Comparison of ENCODE assay signal across 10 cellular contexts in the genomic region with DNA sequence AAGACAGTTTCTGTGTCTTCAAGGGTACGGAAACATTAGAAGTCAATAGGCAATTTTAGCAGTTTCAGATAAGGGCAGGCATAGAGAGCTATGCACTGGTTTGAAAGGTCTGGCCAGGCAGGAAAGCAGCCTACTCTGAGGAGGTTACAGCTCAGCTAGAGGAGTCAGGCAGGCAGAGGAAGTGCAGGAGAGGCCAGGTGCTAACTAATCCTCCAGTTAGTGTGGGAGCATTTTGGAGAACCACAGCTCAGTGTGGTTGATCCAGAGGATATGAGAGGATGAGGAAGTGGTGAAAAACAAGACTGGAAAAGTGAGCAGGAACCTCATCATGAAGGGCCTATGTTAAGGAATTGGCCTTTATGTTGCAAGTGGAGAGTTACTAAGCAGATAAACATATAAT.
DNase-seq lines count a peak whose midpoint lies in the region; ATAC-seq, FAIRE-seq and TF ChIP-seq lines count a peak whose summit lies in the region.
"Had no signal": no experiment of that assay in that cellular context is flagged by ENCODE, and none has a peak within 500 bp of the region (broad histone marks: within the 10 kb centered on the region; RNA-seq: fewer than 3 reads in every experiment).

No MANE protein-coding gene starts in this region.

- ATAC-seq in GM21423 (IDR thresholded peaks at IDR 0.05; ENCODE audit: unreplicated experiment) (peak; percentile 44), esophagus mucosa (peak; percentile 28), Right ventricle myocardium superior (ENCODE audit: poor library complexity) (no peak)

- DNase-seq in ELR (ENCODE audit: low read depth) (peak; percentile 34), NCI-H82 (lab: John Stamatoyannopoulos, UW) (peak; percentile 79), Right ventricle myocardium superior (no peak), NCI-H1436 treated with DMSO at 0.1 percent for 48 hours (lab: John Stamatoyannopoulos, UW) (no peak), T-helper 2 cell (no peak), GM12892 (ENCODE audit: insufficient read length) (no peak)
- DNase-seq: Calu3, PC-9 had no signal

- no peak for FAIRE-seq in GM12892 (lab: Jason Lieb, UNC)

- intact Hi-C loops in Right ventricle myocardium superior (cut with DNase I) = no loop called here

- no peak for TF ChIP-seq POLR2A in GM12892 (IDR thresholded peaks at IDR 0.05; ENCODE audit: low read depth, low read length)

Comparison
In these comparisons a context has a peak if more than half of its experiments do, and no peak if none do; other contexts are left out.
1. DNase-seq: peak in ELR (single experiment) and NCI-H82 (single experiment); none in Right ventricle myocardium superior (single experiment), NCI-H1436 treated with DMSO at 0.1 percent for 48 hours (single experiment), T-helper 2 cell (0 of 5) and GM12892 (single experiment).